Comparison of ENCODE assay signal across 23 cellular contexts in genomic region chr4:15657366-15657765, GRCh38. TPM values are rescaled to one million over a fixed set of nuclear protein-coding genes. Genes with fewer than 3 reads are reported as not detected.
A peak's percentile ranks its signal among the peaks of the same experiment; 100 is the strongest.
DNase-seq lines count a peak whose midpoint lies in the region; ATAC-seq and TF ChIP-seq lines count a peak whose summit lies in the region.
"Had no signal": no experiment of that assay in that cellular context is flagged by ENCODE, and none has a peak within 500 bp of the region (broad histone marks: within the 10 kb centered on the region; RNA-seq: fewer than 3 reads in every experiment).

No MANE protein-coding gene starts in this region.

- peaks cover 0 to 23% (median 10%) of the 10 kb centered on the region in 11 experiments; a peak in 10 of 22 replicates for H4K20me1 ChIP-seq in BLaER1 treated with 17β-estradiol and CSF1 and Interleukin-3, amounts not matched to agents 10 nM and 100 nM
- H4K20me1 ChIP-seq in Karpas-422 (ENCODE audit: insufficient read depth, low read depth, low read length): no peaks in the 10 kb centered on the region

- H3K36me3 Mint-ChIP-seq in chondrocyte (ENCODE audit: low read depth): no peaks in the 10 kb centered on the region
- H3K36me3 Mint-ChIP-seq in nephron (ENCODE audit: low read depth): no peaks in the 10 kb centered on the region
- H3K36me3 Mint-ChIP-seq in activated T-cell treated with anti-CD3 and anti-CD28 coated beads, Interleukin-2, amount 50 U/mL, for 72 hours (ENCODE audit: insufficient read depth in 2 of 2): peaks cover 5% of the 10 kb centered on the region in 2 donors
- H3K36me3 Mint-ChIP-seq in activated T-cell treated with anti-CD3 and anti-CD28 coated beads, Interleukin-2, amount 50 U/mL, for 24 hours (ENCODE audit: low read depth): peaks cover 16% of the 10 kb centered on the region

- H3K4me3 Mint-ChIP-seq in chondrocyte (ENCODE audit: unreplicated experiment) (no peak overlapping the region), nephron (peak overlapping the region; percentile 67 to 86 (median 78))
- H3K4me3 Mint-ChIP-seq in activated T-cell treated with anti-CD3 and anti-CD28 coated beads, Interleukin-2, amount 50 U/mL, for 72 hours: peak overlapping the region in 1 of 2 donors; percentile 69
- H3K4me3 Mint-ChIP-seq in activated T-cell treated with anti-CD3 and anti-CD28 coated beads, Interleukin-2, amount 50 U/mL, for 24 hours: no peak overlapping the region
- H3K4me3 Mint-ChIP-seq: activated naive CD4-positive, alpha-beta T cell treated with anti-CD3 and anti-CD28 coated beads, Interleukin-2, amount 10 ng/mL, durations not matched to agents 7 days and 5 days had no signal

- H3K9me3 Mint-ChIP-seq in chondrocyte (ENCODE audit: low read depth): no peaks in the 10 kb centered on the region
- no peaks in the 10 kb centered on the region for H3K9me3 Mint-ChIP-seq in nephron
- no peaks in the 10 kb centered on the region for H3K9me3 Mint-ChIP-seq in activated T-cell treated with anti-CD3 and anti-CD28 coated beads, Interleukin-2, amount 50 U/mL, for 72 hours
- H3K9me3 Mint-ChIP-seq in activated T-cell treated with anti-CD3 and anti-CD28 coated beads, Interleukin-2, amount 50 U/mL, for 24 hours: no peaks in the 10 kb centered on the region
- H3K9me3 Mint-ChIP-seq: activated naive CD4-positive, alpha-beta T cell treated with anti-CD3 and anti-CD28 coated beads, Interleukin-2, amount 10 ng/mL, durations not matched to agents 7 days and 5 days had no signal

- H3K27me3 Mint-ChIP-seq in chondrocyte (ENCODE audit: low read depth): no peaks in the 10 kb centered on the region
- no peaks in the 10 kb centered on the region for H3K27me3 Mint-ChIP-seq in nephron (ENCODE audit: low read depth)
- H3K27me3 Mint-ChIP-seq in activated T-cell treated with anti-CD3 and anti-CD28 coated beads, Interleukin-2, amount 50 U/mL, for 72 hours (ENCODE audit: low read depth): no peaks in the 10 kb centered on the region
- H3K27me3 Mint-ChIP-seq in activated T-cell treated with anti-CD3 and anti-CD28 coated beads, Interleukin-2, amount 50 U/mL, for 24 hours: no peaks in the 10 kb centered on the region
- H3K27me3 Mint-ChIP-seq: activated naive CD4-positive, alpha-beta T cell treated with anti-CD3 and anti-CD28 coated beads, Interleukin-2, amount 10 ng/mL, durations not matched to agents 7 days and 5 days had no signal

- ATAC-seq in Right ventricle myocardium inferior: no peak
- ATAC-seq in activated T-cell treated with anti-CD3 and anti-CD28 coated beads, Interleukin-2, amount 50 U/mL, for 72 hours (replicated peaks in 1 of 2): no peak

- H3K4me2 ChIP-seq in BLaER1 treated with 17β-estradiol and CSF1 and Interleukin-3, amounts not matched to agents 10 nM and 100 nM: peak overlapping the region in 10 of 11 experiments; percentile 87 to 97 (median 94); a peak in 16 of 22 replicates
- no peak overlapping the region for H3K4me2 ChIP-seq in Karpas-422 (ENCODE audit: low read depth, low read length, poor library complexity, severe bottlenecking)

- H3K9me2 ChIP-seq in Karpas-422 (replicated peaks; ENCODE audit: insufficient read depth, low read length): no peaks in the 10 kb centered on the region

- no peak for TF ChIP-seq CTCF in chondrocyte (IDR thresholded peaks at IDR 0.05)
- no peak for TF ChIP-seq CTCF in nephron (IDR thresholded peaks at IDR 0.05; ENCODE audit: unreplicated experiment in 3 of 3)
- TF ChIP-seq CTCF in BE2C (IDR thresholded peaks at IDR 0.05; ENCODE audit: low read depth, low read length): no peak

- peaks cover 0 to 28% (median 7%) of the 10 kb centered on the region in 11 experiments; a peak in 10 of 22 replicates for H3K36me3 ChIP-seq in BLaER1 treated with 17β-estradiol and CSF1 and Interleukin-3, amounts not matched to agents 10 nM and 100 nM
- no peaks in the 10 kb centered on the region for H3K36me3 ChIP-seq in Karpas-422 (ENCODE audit: insufficient read depth, low read length)
- no peaks in the 10 kb centered on the region for H3K36me3 ChIP-seq in BE2C
- H3K36me3 ChIP-seq: right atrium auricular region had no signal

- peak overlapping the region in 3 of 10 experiments; percentile 91 to 99 (median 96); a peak in 6 of 20 replicates for H3K4me3 ChIP-seq in BLaER1 treated with 17β-estradiol and CSF1 and Interleukin-3, amounts not matched to agents 10 nM and 100 nM
- H3K4me3 ChIP-seq in Karpas-422 (ENCODE audit: low read length): no peak overlapping the region
- H3K4me3 ChIP-seq in BE2C (ENCODE audit: low read depth, low read length): no peak overlapping the region
- H3K4me3 ChIP-seq: right atrium auricular region had no signal

- peak overlapping the region in 10 of 11 experiments; percentile 15 to 100 (median 100); a peak in 18 of 22 replicates for H3K27ac ChIP-seq in BLaER1 treated with 17β-estradiol and CSF1 and Interleukin-3, amounts not matched to agents 10 nM and 100 nM
- H3K27ac ChIP-seq in Karpas-422 (ENCODE audit: low read length): peak overlapping the region; percentile 9; the same call in 1 of the 2 replicates
- H3K27ac ChIP-seq: right atrium auricular region, RWPE1 had no signal

- no peak overlapping the region for H2AFZ ChIP-seq in Karpas-422 (ENCODE audit: low read length)

- no peak for DNase-seq in Karpas-422
- no peak for DNase-seq in chondrocyte (ENCODE audit: low spot score)
- no peak for DNase-seq in Right ventricle myocardium inferior (ENCODE audit: missing footprints)
- no peak for DNase-seq in BE2C
- DNase-seq in activated T-cell treated with anti-CD3 and anti-CD28 coated beads, Interleukin-2, amount 50 U/mL, for 72 hours: no peak
- DNase-seq in activated T-cell treated with anti-CD3 and anti-CD28 coated beads, Interleukin-2, amount 50 U/mL, for 24 hours: no peak
- DNase-seq: ACHN; activated naive CD4-positive, alpha-beta T cell treated with anti-CD3 and anti-CD28 coated beads, Interleukin-2, amount 10 ng/mL, durations not matched to agents 7 days and 5 days; activated T-cell treated with anti-CD3 and anti-CD28 coated beads, Interleukin-2, amount 50 U/mL, for 1 hour; aorta; DMS 273 treated with DMSO at 0.1 percent for 48 hours; effector CD4-positive, alpha-beta T cell; HCEC 1CT; KBM-7; MV-4-11; NCI-H2171; NCI-H524 treated with DMSO at 0.1 percent for 48 hours; stimulated activated CD4-positive, alpha-beta T cell treated with anti-CD3 and anti-CD28 coated beads, Interleukin-15, amount 100 ng/mL, for 24 hours; stimulated activated CD8-positive, alpha-beta memory T cell treated with anti-CD3 and anti-CD28 coated beads, Interleukin-4, amount 100 ng/mL, for 48 hours had no signal

- H3K9ac ChIP-seq in BLaER1 treated with 17β-estradiol and CSF1 and Interleukin-3, amounts not matched to agents 10 nM and 100 nM: peak overlapping the region in 4 of 11 experiments; percentile 94 to 99 (median 98); a peak in 9 of 22 replicates
- no peak overlapping the region for H3K9ac ChIP-seq in Karpas-422 (ENCODE audit: low read length)

- peaks cover 24% of the 10 kb centered on the region for H3K79me2 ChIP-seq in Karpas-422 (ENCODE audit: low read length)

- no peaks in the 10 kb centered on the region for H3K9me3 ChIP-seq in BLaER1 treated with 17β-estradiol and CSF1 and Interleukin-3, amounts not matched to agents 10 nM and 100 nM (replicated peaks in 1 of 11)
- no peaks in the 10 kb centered on the region for H3K9me3 ChIP-seq in Karpas-422 (ENCODE audit: low read length)
- no peaks in the 10 kb centered on the region for H3K9me3 ChIP-seq in BE2C
- H3K9me3 ChIP-seq: right atrium auricular region had no signal

- intact Hi-C loops in Right ventricle myocardium inferior (cut with DNase I): loop anchor here (10.0 kb wide), 1 partner anchor 513 kb away; no protein-coding TSS in a partner anchor

- peaks cover 52 to 83% (median 64%) of the 10 kb centered on the region in 10 experiments for H3K4me1 ChIP-seq in BLaER1 treated with 17β-estradiol and CSF1 and Interleukin-3, amounts not matched to agents 10 nM and 100 nM
- H3K4me1 ChIP-seq in Karpas-422 (ENCODE audit: low read length): peaks cover 23% of the 10 kb centered on the region
- H3K4me1 ChIP-seq in BE2C: peaks cover 5% of the 10 kb centered on the region

- no peaks in the 10 kb centered on the region for H3K27me3 ChIP-seq in BLaER1 treated with 17β-estradiol and CSF1 and Interleukin-3, amounts not matched to agents 10 nM and 100 nM
- H3K27me3 ChIP-seq in Karpas-422 (ENCODE audit: low read length): no peaks in the 10 kb centered on the region
- H3K27me3 ChIP-seq in BE2C: no peaks in the 10 kb centered on the region
- H3K27me3 ChIP-seq: right atrium auricular region had no signal

- H3K4me1 Mint-ChIP-seq in chondrocyte (ENCODE audit: low read depth) (peaks cover 55% of the 10 kb centered on the region), nephron (peaks cover 31% of the 10 kb centered on the region)
- H3K4me1 Mint-ChIP-seq in activated T-cell treated with anti-CD3 and anti-CD28 coated beads, Interleukin-2, amount 50 U/mL, for 72 hours (ENCODE audit: low read depth): peaks cover 59% of the 10 kb centered on the region
- peaks cover 62% of the 10 kb centered on the region for H3K4me1 Mint-ChIP-seq in activated T-cell treated with anti-CD3 and anti-CD28 coated beads, Interleukin-2, amount 50 U/mL, for 24 hours (ENCODE audit: low read depth)

- peak overlapping the region; percentile 87 for H3K27ac Mint-ChIP-seq in chondrocyte (ENCODE audit: unreplicated experiment)
- H3K27ac Mint-ChIP-seq in nephron: peak overlapping the region; percentile 99 to 100 (median 100)
- no peak overlapping the region for H3K27ac Mint-ChIP-seq in activated T-cell treated with anti-CD3 and anti-CD28 coated beads, Interleukin-2, amount 50 U/mL, for 72 hours
- no peak overlapping the region for H3K27ac Mint-ChIP-seq in activated T-cell treated with anti-CD3 and anti-CD28 coated beads, Interleukin-2, amount 50 U/mL, for 24 hours
- H3K27ac Mint-ChIP-seq: activated naive CD4-positive, alpha-beta T cell treated with anti-CD3 and anti-CD28 coated beads, Interleukin-2, amount 10 ng/mL, durations not matched to agents 7 days and 5 days had no signal

RNA-seq across cellular contexts. Expression of gene FBXL5, which starts 2.2 kb away (rescaled TPM):
- total RNA-seq in Karpas-422 (2014; rRNA removed; shearing (Covaris generic); ENCODE audit: low replicate concordance): 35.6 and 78.2 TPM in 2 replicates
- total RNA-seq in chondrocyte (54.4 to 110 TPM (median 56.9 TPM) in 3 replicates), Right ventricle myocardium inferior (93.9 TPM)
- 16.9 TPM for polyA plus RNA-seq in BE2C (2012; ENCODE audit: insufficient read depth, insufficient read length, low read depth)
- total RNA-seq in activated T-cell treated with anti-CD3 and anti-CD28 coated beads, Interleukin-2, amount 50 U/mL, for 72 hours: 10 to 100 TPM; 39.5 to 40.5 TPM

RNA-seq across cellular contexts. Expression of gene FAM200B, which starts 24.3 kb away (rescaled TPM):
- total RNA-seq in Karpas-422 (2014; rRNA removed; shearing (Covaris generic); ENCODE audit: low replicate concordance): 15.1 and 18.3 TPM in 2 replicates
- total RNA-seq in chondrocyte (26.0 to 33.0 TPM (median 31.8 TPM) in 3 replicates), Right ventricle myocardium inferior (25.2 TPM)
- 31.5 TPM for polyA plus RNA-seq in BE2C (2012; ENCODE audit: insufficient read depth, insufficient read length, low read depth)
- 10 to 100 TPM; 15.8 to 23.1 TPM for total RNA-seq in activated T-cell treated with anti-CD3 and anti-CD28 coated beads, Interleukin-2, amount 50 U/mL, for 72 hours

RNA-seq across cellular contexts. Expression of gene BST1, which starts 45.5 kb away (rescaled TPM):
- total RNA-seq in Karpas-422 (2014; rRNA removed; shearing (Covaris generic); ENCODE audit: low replicate concordance): not detected in 2 replicates
- 0.45 TPM in 1 of 3 replicates, not detected in the others for total RNA-seq in chondrocyte
- total RNA-seq in Right ventricle myocardium inferior: 3.8 TPM
- not detected for polyA plus RNA-seq in BE2C (2012; ENCODE audit: insufficient read depth, insufficient read length, low read depth)
- total RNA-seq in activated T-cell treated with anti-CD3 and anti-CD28 coated beads, Interleukin-2, amount 50 U/mL, for 72 hours: under 1 TPM; 0.24 to 0.65 TPM

Comparison
In these comparisons a context has a peak if more than half of its experiments do, and no peak if none do; other contexts are left out.
1. H3K27ac Mint-ChIP-seq: peak in chondrocyte (single experiment) and nephron (3 of 3); none in activated T-cell treated with anti-CD3 and anti-CD28 coated beads, Interleukin-2, amount 50 U/mL, for 72 hours (single experiment) and activated T-cell treated with anti-CD3 and anti-CD28 coated beads, Interleukin-2, amount 50 U/mL, for 24 hours (single experiment).
2. H3K4me3 Mint-ChIP-seq: peak in nephron (3 of 3); none in chondrocyte (single experiment) and activated T-cell treated with anti-CD3 and anti-CD28 coated beads, Interleukin-2, amount 50 U/mL, for 24 hours (single experiment).